8 cellular contexts compared by ENCODE assay signal in the genomic region with DNA sequence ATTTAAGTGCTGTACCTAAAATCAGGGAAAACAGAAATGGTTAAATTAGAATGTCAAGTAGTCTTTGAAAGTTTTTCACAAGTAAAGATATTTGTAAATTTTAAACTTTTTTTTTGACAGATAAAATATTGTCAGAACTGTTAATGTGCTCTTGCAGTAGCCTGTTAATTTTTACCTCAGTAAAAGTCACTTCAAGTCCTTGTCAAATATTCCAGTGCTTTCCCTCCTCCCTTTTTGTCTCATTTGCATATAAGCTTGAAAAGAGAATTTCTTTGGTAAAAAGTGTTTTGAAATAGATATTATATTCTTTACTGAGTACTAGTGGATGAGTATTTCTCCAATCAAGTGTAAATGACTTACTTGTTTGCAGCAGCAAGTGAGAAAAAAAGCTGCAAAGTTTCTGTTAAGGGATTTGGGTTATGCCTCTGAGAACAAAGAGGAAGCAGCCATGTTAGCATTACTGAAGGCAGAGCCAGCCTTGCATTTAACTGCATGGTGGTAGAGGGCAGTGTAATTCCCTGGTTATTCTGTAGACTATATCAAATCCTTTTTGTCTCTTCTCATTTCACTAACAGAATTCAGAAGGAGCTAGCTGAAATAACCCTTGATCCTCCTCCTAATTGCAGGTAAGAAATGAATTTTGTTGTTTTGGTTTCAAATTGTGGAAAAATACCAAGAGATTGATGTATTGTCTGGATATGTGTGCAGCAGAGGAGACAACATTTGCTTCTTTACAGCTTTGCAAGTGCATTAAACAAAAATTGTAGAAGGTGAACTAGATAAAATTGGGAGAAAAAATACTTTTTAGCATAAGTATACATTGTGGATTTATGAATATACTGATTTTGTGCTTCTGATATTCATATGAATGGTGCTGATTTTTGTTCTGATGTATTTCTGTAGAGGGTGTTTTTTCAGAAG. TPM values are rescaled to one million over a fixed set of nuclear protein-coding genes. Genes with fewer than 3 reads are reported as not detected.
DNase-seq lines count a peak whose midpoint lies in the region; ATAC-seq and TF ChIP-seq lines count a peak whose summit lies in the region.

No MANE protein-coding gene starts in this region.

- intact Hi-C loops in aorta (cut with DNase I), result no loop called here

- no peak for TF ChIP-seq CTCF in WI38 (IDR thresholded peaks at IDR 0.05; ENCODE audit: low read depth, low read length)

- no peak overlapping the region for H3K27ac ChIP-seq in aorta (ENCODE audit: low read depth in 1 of 2, low read length in 2 of 2)

- no peaks in the 10 kb centered on the region for H3K27me3 ChIP-seq in aorta (ENCODE audit: control insufficient read depth in 1 of 2, insufficient read depth in 2 of 2, low read length in 1 of 2)

- H3K4me3 ChIP-seq in WI38 (ENCODE audit: low read depth, low read length) (peak overlapping the region; percentile 88), aorta (ENCODE audit: low read length in 2 of 2) (peak overlapping the region in 1 of 2 donors; percentile 26)

- H3K4me1 ChIP-seq in aorta (ENCODE audit: control insufficient read depth in 1 of 2, insufficient read depth in 2 of 2, low read length in 2 of 2), result peaks cover 0 to 2% of the 10 kb centered on the region in 2 donors

- H3K9me3 ChIP-seq in aorta (ENCODE audit: control insufficient read depth, low read length), result no peaks in the 10 kb centered on the region

- ATAC-seq in GM18873 (IDR thresholded peaks at IDR 0.05; ENCODE audit: low FRiP score, unreplicated experiment) (peak; percentile 58), HG03095 (IDR thresholded peaks at IDR 0.05; ENCODE audit: unreplicated experiment) (peak; percentile 36), aorta (ENCODE audit: low FRiP score) (no peak)

- no peaks in the 10 kb centered on the region for H3K36me3 ChIP-seq in aorta (ENCODE audit: control insufficient read depth in 1 of 2, insufficient read depth in 2 of 2, low read length in 1 of 2)

- peak; percentile 16 for DNase-seq in D341Med (ENCODE audit: low spot score)
- peak; percentile 70 for DNase-seq in NCI-H2171 treated with DMSO at 0.1 percent for 48 hours (lab: John Stamatoyannopoulos, UW)
- peak; percentile 86 for DNase-seq in globus pallidus (ENCODE audit: low spot score)
- peak; percentile 75 for DNase-seq in retina
- no peak for DNase-seq in aorta

RNA-seq across cellular contexts. Expression of a gene that starts 3.3 kb away (rescaled TPM):
- 10 to 100 TPM; 50.7 to 56.2 TPM for total RNA-seq in aorta
- polyA plus RNA-seq in aorta, result 10 to 100 TPM; 52.3 to 66.6 TPM

Comparison
In these comparisons a context has a peak if more than half of its experiments do, and no peak if none do; other contexts are left out.
1. DNase-seq: peak in D341Med (single experiment), NCI-H2171 treated with DMSO at 0.1 percent for 48 hours (single experiment), globus pallidus (single experiment) and retina (single experiment); none in aorta (0 of 2).